ENCODE assay signal across 13 cellular contexts in genomic region chr10:80233871-80234270, GRCh38. TPM values are rescaled to one million over a fixed set of nuclear protein-coding genes. Genes with fewer than 3 reads are reported as not detected.
"Had no signal": no experiment of that assay in that cellular context is flagged by ENCODE, and none has a peak within 500 bp of the region (broad histone marks: within the 10 kb centered on the region; RNA-seq: fewer than 3 reads in every experiment).

No MANE protein-coding gene starts in this region.

RNA-seq across cellular contexts. Expression of gene MAT1A, which starts 55.6 kb away (rescaled TPM):
- total RNA-seq: activated B cell treated with CpG ODN at 0.5 μM for 24 hours; activated CD4-positive, alpha-beta memory T cell treated with anti-CD3 and anti-CD28 coated beads for 36 hours; activated CD4-positive, alpha-beta memory T cell treated with anti-CD3 and anti-CD28 coated beads, Interleukin-2, amount 10 ng/mL, durations not matched to agents 7 days and 5 days; activated CD4-positive, alpha-beta T cell treated with anti-CD3 and anti-CD28 coated beads for 36 hours; activated CD4-positive, alpha-beta T cell treated with anti-CD3 and anti-CD28 coated beads, Interleukin-2, amount 10 ng/mL, durations not matched to agents 24 days and 14 days; activated CD4-positive, alpha-beta T cell treated with anti-CD3 and anti-CD28 coated beads, Interleukin-2, amount 10 ng/mL, durations not matched to agents 7 days and 5 days; activated CD8-positive, alpha-beta memory T cell treated with anti-CD3 and anti-CD28 coated beads for 36 hours; activated CD8-positive, alpha-beta memory T cell treated with anti-CD3 and anti-CD28 coated beads, Interleukin-2, amount 10 ng/mL, durations not matched to agents 7 days and 5 days; activated CD8-positive, alpha-beta T cell treated with anti-CD3 and anti-CD28 coated beads for 36 hours; activated CD8-positive, alpha-beta T cell treated with anti-CD3 and anti-CD28 coated beads, Interleukin-2, amount 10 ng/mL, durations not matched to agents 7 days and 5 days; T-helper 1 cell treated with Interleukin-12 subunit alpha and Interleukin-12 subunit beta and Interleukin-4 antibody, amounts not matched to agents 30 ng/mL and 1 ng/mL, for 36 hours; T-helper 17 cell; T-helper 2 cell treated with Interferon-gamma antibody and Interleukin-4, amounts not matched to agents 100 ng/mL and 5 ng/mL, for 36 hours had no signal
